In genomic region chr22:38570841-38571364, GRCh38 we compare ENCODE assay signal across 8 cellular contexts. TPM values are rescaled to one million over a fixed set of nuclear protein-coding genes. Genes with fewer than 3 reads are reported as not detected.
A peak's percentile ranks its signal among the peaks of the same experiment; 100 is the strongest.
DNase-seq lines count a peak whose midpoint lies in the region; ATAC-seq and TF ChIP-seq lines count a peak whose summit lies in the region.

No MANE protein-coding gene starts in this region.

- H3K4me3 Mint-ChIP-seq in activated CD8-positive, alpha-beta T cell treated with anti-CD3 and anti-CD28 coated beads, Interleukin-2, amount 10 ng/mL, durations not matched to agents 7 days and 5 days: peak overlapping the region; percentile 85
- peak overlapping the region; percentile 90 for H3K4me3 Mint-ChIP-seq in endothelial cell (ENCODE audit: unreplicated experiment)

- no peaks in the 10 kb centered on the region for H3K27me3 Mint-ChIP-seq in activated CD8-positive, alpha-beta T cell treated with anti-CD3 and anti-CD28 coated beads, Interleukin-2, amount 10 ng/mL, durations not matched to agents 7 days and 5 days (ENCODE audit: low read depth)
- no peaks in the 10 kb centered on the region for H3K27me3 Mint-ChIP-seq in endothelial cell (ENCODE audit: unreplicated experiment)

- DNase-seq in NCI-H1092 treated with DMSO at 0.1 percent for 48 hours (lab: John Stamatoyannopoulos, UW): peak; percentile 56
- DNase-seq in NCI-H1092 (lab: John Stamatoyannopoulos, UW): no peak
- DNase-seq in NCI-H146 (lab: John Stamatoyannopoulos, UW): peak; percentile 55
- DNase-seq in activated CD8-positive, alpha-beta T cell treated with anti-CD3 and anti-CD28 coated beads, Interleukin-2, amount 10 ng/mL, durations not matched to agents 7 days and 5 days: peak; percentile 59
- DNase-seq in endothelial cell (ENCODE audit: low spot score): peak; percentile 15
- peak; percentile 69 for DNase-seq in midbrain (lab: John Stamatoyannopoulos, UW)
- peak; percentile 43 for DNase-seq in stimulated activated naive CD8-positive, alpha-beta T cell treated with anti-CD3 and anti-CD28 coated beads, Interleukin-15, Interleukin-2, amounts not matched to agents 100 U/mL and 50 U/mL, for 24 hours
- DNase-seq in NCI-H2107 treated with DMSO at 0.1 percent for 48 hours (lab: John Stamatoyannopoulos, UW; ENCODE audit: unreplicated experiment): no peak

- peaks cover 2% of the 10 kb centered on the region for H3K36me3 Mint-ChIP-seq in activated CD8-positive, alpha-beta T cell treated with anti-CD3 and anti-CD28 coated beads, Interleukin-2, amount 10 ng/mL, durations not matched to agents 7 days and 5 days (ENCODE audit: low read depth)
- H3K36me3 Mint-ChIP-seq in endothelial cell (ENCODE audit: low read depth, unreplicated experiment): no peaks in the 10 kb centered on the region

- no peaks in the 10 kb centered on the region for H3K9me3 Mint-ChIP-seq in activated CD8-positive, alpha-beta T cell treated with anti-CD3 and anti-CD28 coated beads, Interleukin-2, amount 10 ng/mL, durations not matched to agents 7 days and 5 days (ENCODE audit: insufficient read depth)
- no peaks in the 10 kb centered on the region for H3K9me3 Mint-ChIP-seq in endothelial cell (ENCODE audit: unreplicated experiment)

- POLR2A ChIA-PET in activated CD8-positive, alpha-beta T cell treated with anti-CD3 and anti-CD28 coated beads, Interleukin-2, amount 10 ng/mL, durations not matched to agents 7 days and 5 days (lab: Charles Lee): interaction anchor here (0.9 to 1.7 kb wide), 6 partner anchors 9 to 518 kb away, joined by 3 to 5 read pairs (median 3); partner anchors contain the start of gene TOMM22

- no peak for TF ChIP-seq CTCF in endothelial cell (IDR thresholded peaks at IDR 0.05; ENCODE audit: unreplicated experiment)

- peak overlapping the region; percentile 94 for H3K27ac Mint-ChIP-seq in activated CD8-positive, alpha-beta T cell treated with anti-CD3 and anti-CD28 coated beads, Interleukin-2, amount 10 ng/mL, durations not matched to agents 7 days and 5 days
- H3K27ac Mint-ChIP-seq in endothelial cell (ENCODE audit: unreplicated experiment): no peak overlapping the region

- peak; percentile 32 for ATAC-seq in activated CD8-positive, alpha-beta T cell treated with anti-CD3 and anti-CD28 coated beads, Interleukin-2, amount 10 ng/mL, durations not matched to agents 7 days and 5 days
- no peak for ATAC-seq in stimulated activated naive CD8-positive, alpha-beta T cell treated with anti-CD3 and anti-CD28 coated beads, Interleukin-15, Interleukin-2, amounts not matched to agents 100 U/mL and 50 U/mL, for 24 hours

- H3K4me1 Mint-ChIP-seq in activated CD8-positive, alpha-beta T cell treated with anti-CD3 and anti-CD28 coated beads, Interleukin-2, amount 10 ng/mL, durations not matched to agents 7 days and 5 days (ENCODE audit: low read depth): peaks cover 22% of the 10 kb centered on the region
- H3K4me1 Mint-ChIP-seq in endothelial cell (ENCODE audit: unreplicated experiment): no peaks in the 10 kb centered on the region

- CTCF ChIA-PET in activated CD8-positive, alpha-beta T cell treated with anti-CD3 and anti-CD28 coated beads, Interleukin-2, amount 10 ng/mL, durations not matched to agents 7 days and 5 days (lab: Charles Lee): interaction anchor here (0.7 to 3.3 kb wide), 18 partner anchors 13 to 519 kb away, joined by 3 to 35 read pairs (median 4); no protein-coding TSS in a partner anchor

RNA-seq across cellular contexts. Expression of gene DMC1, which starts 0.9 kb away (rescaled TPM):
- 10 to 100 TPM; 10.1 to 12.1 TPM for total RNA-seq in activated CD8-positive, alpha-beta T cell treated with anti-CD3 and anti-CD28 coated beads, Interleukin-2, amount 10 ng/mL, durations not matched to agents 7 days and 5 days
- 3.5 TPM for total RNA-seq in endothelial cell (ENCODE audit: unreplicated experiment)

Comparison
In these comparisons a context has a peak if more than half of its experiments do, and no peak if none do; other contexts are left out.
1. DNase-seq: peak in NCI-H1092 treated with DMSO at 0.1 percent for 48 hours (single experiment), NCI-H146 (single experiment), activated CD8-positive, alpha-beta T cell treated with anti-CD3 and anti-CD28 coated beads, Interleukin-2, amount 10 ng/mL, durations not matched to agents 7 days and 5 days (single experiment), endothelial cell (single experiment), midbrain (single experiment) and stimulated activated naive CD8-positive, alpha-beta T cell treated with anti-CD3 and anti-CD28 coated beads, Interleukin-15, Interleukin-2, amounts not matched to agents 100 U/mL and 50 U/mL, for 24 hours (single experiment); none in NCI-H1092 (single experiment) and NCI-H2107 treated with DMSO at 0.1 percent for 48 hours (single experiment).